ENCODE assay signal across 27 cellular contexts in the genomic region with DNA sequence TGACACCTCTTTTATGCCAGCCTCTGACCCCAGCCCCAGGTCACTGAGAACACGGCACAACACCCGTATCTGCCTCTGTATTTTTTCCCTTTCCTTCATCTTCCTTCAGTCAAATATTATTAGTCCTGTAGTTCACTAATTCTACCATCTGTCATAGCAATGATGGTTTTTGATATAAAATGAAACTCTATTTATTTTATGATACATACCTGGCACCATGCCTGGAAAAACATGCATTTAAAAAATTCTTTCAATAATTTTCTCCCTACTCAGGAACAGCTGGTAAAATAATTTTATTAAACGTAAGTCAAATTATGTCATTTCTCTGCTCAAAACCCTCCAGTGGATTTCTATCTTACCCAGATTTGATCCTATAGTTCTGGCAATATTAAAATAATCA.
DNase-seq lines count a peak whose midpoint lies in the region; ATAC-seq and TF ChIP-seq lines count a peak whose summit lies in the region.
"Had no signal": no experiment of that assay in that cellular context is flagged by ENCODE, and none has a peak within 500 bp of the region (broad histone marks: within the 10 kb centered on the region; RNA-seq: fewer than 3 reads in every experiment).

No MANE protein-coding gene starts in this region.

- TF ChIP-seq CTCF in choroid plexus epithelial cell (conservative IDR thresholded peaks at IDR 0.05; ENCODE audit: low read depth, low read length): no peak
- TF ChIP-seq CTCF in osteocyte (IDR thresholded peaks at IDR 0.05): no peak
- no peak for TF ChIP-seq CTCF in adrenal gland (IDR thresholded peaks at IDR 0.05)

- peaks cover 2% of the 10 kb centered on the region for H3K27me3 Mint-ChIP-seq in osteocyte (ENCODE audit: unreplicated experiment)
- H3K27me3 Mint-ChIP-seq in activated T-cell treated with anti-CD3 and anti-CD28 coated beads, Interleukin-2, amount 50 U/mL, for 72 hours (ENCODE audit: low read depth): no peaks in the 10 kb centered on the region
- H3K27me3 Mint-ChIP-seq: CD8-positive, alpha-beta memory T cell had no signal

- H3K27ac Mint-ChIP-seq in osteocyte (ENCODE audit: unreplicated experiment): peak overlapping the region; percentile 46
- H3K27ac Mint-ChIP-seq in activated T-cell treated with anti-CD3 and anti-CD28 coated beads, Interleukin-2, amount 50 U/mL, for 72 hours: no peak overlapping the region
- H3K27ac Mint-ChIP-seq: CD14-positive monocyte had no signal

- H3K36me3 Mint-ChIP-seq in osteocyte (ENCODE audit: unreplicated experiment): no peaks in the 10 kb centered on the region
- H3K36me3 Mint-ChIP-seq in activated T-cell treated with anti-CD3 and anti-CD28 coated beads, Interleukin-2, amount 50 U/mL, for 72 hours (ENCODE audit: insufficient read depth in 2 of 2): no peaks in the 10 kb centered on the region
- H3K36me3 Mint-ChIP-seq: CD14-positive monocyte; CD8-positive, alpha-beta memory T cell had no signal

- no peak overlapping the region for H3K4me3 Mint-ChIP-seq in osteocyte (ENCODE audit: unreplicated experiment)
- H3K4me3 Mint-ChIP-seq in activated T-cell treated with anti-CD3 and anti-CD28 coated beads, Interleukin-2, amount 50 U/mL, for 72 hours: no peak overlapping the region
- H3K4me3 Mint-ChIP-seq: CD14-positive monocyte; CD8-positive, alpha-beta memory T cell had no signal

- no peaks in the 10 kb centered on the region for H3K9me3 Mint-ChIP-seq in osteocyte (ENCODE audit: unreplicated experiment)
- peaks cover 5 to 8% of the 10 kb centered on the region in 2 donors for H3K9me3 Mint-ChIP-seq in activated T-cell treated with anti-CD3 and anti-CD28 coated beads, Interleukin-2, amount 50 U/mL, for 72 hours

- H3K4me3 ChIP-seq in choroid plexus epithelial cell (ENCODE audit: low read depth, low read length) (no peak overlapping the region), adrenal gland (no peak overlapping the region)

- no peaks in the 10 kb centered on the region for H3K27me3 ChIP-seq in adrenal gland
- H3K27me3 ChIP-seq: BE2C had no signal

- H3K36me3 ChIP-seq in adrenal gland (replicated peaks in 1 of 2): no peaks in the 10 kb centered on the region
- H3K36me3 ChIP-seq: BE2C had no signal

- intact Hi-C loops in adrenal gland (cut with DNase I): no loop called here

- no peak for TF ChIP-seq POLR2A in adrenal gland (IDR thresholded peaks at IDR 0.05)

- DNase-seq in NCI-H1105 treated with DMSO at 0.1 percent for 48 hours (lab: John Stamatoyannopoulos, UW) (peak; percentile 21), NCI-H1105 (lab: John Stamatoyannopoulos, UW) (no peak), NCI-H446 treated with DMSO at 0.1 percent for 48 hours (lab: John Stamatoyannopoulos, UW) (peak; percentile 56), choroid plexus epithelial cell (ENCODE audit: low read depth) (peak; percentile 2), osteocyte (ENCODE audit: extremely low spot score, unreplicated experiment) (no peak), adrenal gland (no peak), kidney glomerular epithelial cell (lab: John Stamatoyannopoulos, UW) (no peak)
- no peak for DNase-seq in activated T-cell treated with anti-CD3 and anti-CD28 coated beads, Interleukin-2, amount 50 U/mL, for 72 hours
- DNase-seq: BE2C; DMS 273 treated with DMSO at 0.1 percent for 48 hours; DMS79 treated with DMSO at 0.1 percent for 48 hours; GF-D8; HCEC 1CT; KBM-7; MM.1S; NCI-H1436; NCI-H2029; NCI-H2227 treated with DMSO at 0.1 percent for 48 hours; NCI-H510A treated with DMSO at 0.1 percent for 48 hours; NCI-H774; NK-92 treated with Interleukin-12 subunit alpha and Interleukin-12 subunit beta, amount 100 ng/mL, for 24 hours; RPMI8226; SHP77 treated with DMSO at 0.1 percent for 48 hours; SW 1271 had no signal

- 58 to 65% (median 62%) methylated on average over 3 of the region's 3 CpGs for WGBS in adrenal gland, 4 donors

- H3K9me3 ChIP-seq in adrenal gland (replicated peaks in 1 of 3): no peaks in the 10 kb centered on the region
- H3K9me3 ChIP-seq: BE2C had no signal

- H3K4me1 ChIP-seq in adrenal gland (replicated peaks in 1 of 2): no peaks in the 10 kb centered on the region
- H3K4me1 ChIP-seq: BE2C had no signal

- H3K27ac ChIP-seq in adrenal gland: no peak overlapping the region
- H3K27ac ChIP-seq: 22Rv1 had no signal

- ATAC-seq in activated T-cell treated with anti-CD3 and anti-CD28 coated beads, Interleukin-2, amount 50 U/mL, for 72 hours (replicated peaks in 1 of 2): no peak

- peaks cover 12% of the 10 kb centered on the region for H3K4me1 Mint-ChIP-seq in osteocyte (ENCODE audit: unreplicated experiment)
- no peaks in the 10 kb centered on the region for H3K4me1 Mint-ChIP-seq in activated T-cell treated with anti-CD3 and anti-CD28 coated beads, Interleukin-2, amount 50 U/mL, for 72 hours (ENCODE audit: low read depth)
- H3K4me1 Mint-ChIP-seq: CD14-positive monocyte; CD8-positive, alpha-beta memory T cell had no signal

Comparison
In these comparisons a context has a peak if more than half of its experiments do, and no peak if none do; other contexts are left out.
1. DNase-seq: peak in NCI-H1105 treated with DMSO at 0.1 percent for 48 hours (single experiment), NCI-H446 treated with DMSO at 0.1 percent for 48 hours (single experiment) and choroid plexus epithelial cell (single experiment); none in NCI-H1105 (single experiment), osteocyte (single experiment), adrenal gland (0 of 7), activated T-cell treated with anti-CD3 and anti-CD28 coated beads, Interleukin-2, amount 50 U/mL, for 72 hours (0 of 2) and kidney glomerular epithelial cell (single experiment).